Comparison of ENCODE assay signal across 19 cellular contexts in genomic region chr19:2213799-2214198, GRCh38. TPM values are rescaled to one million over a fixed set of nuclear protein-coding genes. Genes with fewer than 3 reads are reported as not detected.
DNase-seq lines count a peak whose midpoint lies in the region; ATAC-seq and TF ChIP-seq lines count a peak whose summit lies in the region.
"Had no signal": no experiment of that assay in that cellular context is flagged by ENCODE, and none has a peak within 500 bp of the region (broad histone marks: within the 10 kb centered on the region; RNA-seq: fewer than 3 reads in every experiment).

No MANE protein-coding gene starts in this region.

- H3K9ac ChIP-seq in colonic mucosa (ENCODE audit: low read depth in 2 of 2, low read length in 2 of 2), result peak overlapping the region in 1 of 2 donors; percentile 77
- peak overlapping the region; percentile 57 for H3K9ac ChIP-seq in mucosa of stomach (ENCODE audit: low read length)

- peaks cover 21% of the 10 kb centered on the region for H3K36me3 ChIP-seq in colonic mucosa
- peaks cover 41% of the 10 kb centered on the region for H3K36me3 ChIP-seq in mucosa of stomach (ENCODE audit: control insufficient read depth, insufficient read depth, low read length)
- peaks cover 76% of the 10 kb centered on the region for H3K36me3 ChIP-seq in suprapubic skin

- no peaks in the 10 kb centered on the region for H3K27me3 ChIP-seq in colonic mucosa
- no peaks in the 10 kb centered on the region for H3K27me3 ChIP-seq in mucosa of stomach (ENCODE audit: control insufficient read depth, insufficient read depth, low read length)
- no peaks in the 10 kb centered on the region for H3K27me3 ChIP-seq in suprapubic skin
- H3K27me3 ChIP-seq: neutrophil had no signal

- no peaks in the 10 kb centered on the region for H3K9me3 ChIP-seq in colonic mucosa
- H3K9me3 ChIP-seq in mucosa of stomach (ENCODE audit: control insufficient read depth, low read length), result no peaks in the 10 kb centered on the region
- no peaks in the 10 kb centered on the region for H3K9me3 ChIP-seq in suprapubic skin
- H3K9me3 ChIP-seq: A549, neutrophil had no signal

- ATAC-seq in GM21786 (IDR thresholded peaks at IDR 0.05; ENCODE audit: unreplicated experiment), result no peak
- ATAC-seq: A549, T-cell had no signal

- H3K27ac ChIP-seq in colonic mucosa (peak overlapping the region; percentile 78), suprapubic skin (peak overlapping the region; percentile 81)
- H3K27ac ChIP-seq: A549, neutrophil, VCaP had no signal

- TF ChIP-seq CTCF in colonic mucosa (IDR thresholded peaks at IDR 0.05) (no peak), suprapubic skin (IDR thresholded peaks at IDR 0.05) (no peak)

- no peak for TF ChIP-seq POLR2A in suprapubic skin (IDR thresholded peaks at IDR 0.05)

- WGBS in suprapubic skin, result no CpG with 5 or more reads among the region's 26 CpGs

- intact Hi-C loops in colonic mucosa (cut with DNase I), result no loop called here

- no peak for TF ChIP-seq EP300 in suprapubic skin (IDR thresholded peaks at IDR 0.05)

- peaks cover 17% of the 10 kb centered on the region for H3K4me1 ChIP-seq in colonic mucosa
- peaks cover 57% of the 10 kb centered on the region for H3K4me1 ChIP-seq in mucosa of stomach (ENCODE audit: control insufficient read depth, insufficient read depth, low read length)
- H3K4me1 ChIP-seq in suprapubic skin, result peaks cover 36% of the 10 kb centered on the region
- H3K4me1 ChIP-seq: A549 had no signal

- H3K4me3 ChIP-seq in colonic mucosa (no peak overlapping the region), mucosa of stomach (ENCODE audit: low read length) (no peak overlapping the region), suprapubic skin (no peak overlapping the region)
- H3K4me3 ChIP-seq: A549 had no signal

- DNase-seq in SHP77 (lab: John Stamatoyannopoulos, UW) (peak; percentile 24 to 49), SHP77 treated with DMSO at 0.1 percent for 48 hours (lab: John Stamatoyannopoulos, UW) (no peak), colonic mucosa (no peak), suprapubic skin (ENCODE audit: low spot score in 2 of 2) (no peak), NK-92 (lab: John Stamatoyannopoulos, UW; ENCODE audit: unreplicated experiment) (no peak), NCI-H446 (lab: John Stamatoyannopoulos, UW) (no peak)
- DNase-seq: activated effector memory CD4-positive, alpha-beta T cell treated with Interleukin-2 at 50 U/mL for 16 hours; CD4-positive, CD25-positive, alpha-beta regulatory T cell; DND-41; mesendoderm; NCI-H2107; stimulated activated CD4-positive, alpha-beta T cell treated with anti-CD3 and anti-CD28 coated beads, Interleukin-4, amount 100 ng/mL, for 4 hours; T-cell had no signal

RNA-seq across cellular contexts. Expression of gene PLEKHJ1, which starts 22.3 kb away (rescaled TPM):
- total RNA-seq in colonic mucosa (100 to 1,000 TPM; 176 to 238 TPM), suprapubic skin (10 to 100 TPM; 36.1 to 78.0 (median 62.9) TPM)

RNA-seq across cellular contexts. Expression of gene SF3A2, which starts 22.8 kb away (rescaled TPM):
- total RNA-seq in colonic mucosa (10 to 100 TPM; 60.9 to 99.8 TPM), suprapubic skin (100 to 1,000 TPM in 1 of 4 donors, 10 to 100 TPM in 3; 48.0 to 103 (median 64.8) TPM)

RNA-seq across cellular contexts. Expression of gene AMH, which starts 35.3 kb away (rescaled TPM):
- total RNA-seq in colonic mucosa, result 1 to 10 TPM in 1 of 2 donors, under 1 TPM in 1; 0.90 to 5.1 TPM
- 1 to 10 TPM; 1.7 to 4.3 (median 3.0) TPM for total RNA-seq in suprapubic skin
- total RNA-seq: urinary bladder had no signal

RNA-seq across cellular contexts. Expression of gene JSRP1, which starts 42.4 kb away (rescaled TPM):
- total RNA-seq in colonic mucosa (1 to 10 TPM in 1 of 2 donors, under 1 TPM in 1; 0.64 to 1.3 TPM), suprapubic skin (not detected)

RNA-seq across cellular contexts. Expression of gene DOT1L, which starts 50.1 kb away (rescaled TPM):
- 10 to 100 TPM; 31.5 to 52.0 TPM for total RNA-seq in colonic mucosa
- 10 to 100 TPM; 21.6 to 36.8 (median 25.7) TPM for total RNA-seq in suprapubic skin

Comparison
In these comparisons a context has a peak if more than half of its experiments do, and no peak if none do; other contexts are left out.
1. DNase-seq: peak in SHP77 (2 of 2); none in SHP77 treated with DMSO at 0.1 percent for 48 hours (single experiment), colonic mucosa (single experiment), suprapubic skin (0 of 2), NK-92 (single experiment) and NCI-H446 (0 of 2).